ENCODE assay signal across 1 cellular context in genomic region chr15:75307778-75308390, GRCh38.
TF ChIP-seq lines count a peak whose summit lies in the region.

No MANE protein-coding gene starts in this region.

TF ChIP-seq in endothelial cell of umbilical vein, 7 proteins besides CTCF, POLR2A, EP300 and RAD21 (continued from another document):
- TF ChIP-seq MAX (IDR thresholded peaks at IDR 0.05; ENCODE audit: insufficient read depth, insufficient read length) = no peak
